Comparison of ENCODE assay signal across 13 cellular contexts in genomic region chr20:58633161-58634035, GRCh38.
"Had no signal": no experiment of that assay in that cellular context is flagged by ENCODE, and none has a peak within 500 bp of the region (broad histone marks: within the 10 kb centered on the region; RNA-seq: fewer than 3 reads in every experiment).

No MANE protein-coding gene starts in this region.

- H3K27ac ChIP-seq: thoracic aorta had no signal

- H3K36me3 ChIP-seq: thoracic aorta had no signal

- H3K36me3 Mint-ChIP-seq: natural killer cell had no signal

- FAIRE-seq: colon, islet of Langerhans had no signal

- H3K4me3 Mint-ChIP-seq: natural killer cell had no signal

- H3K9me3 ChIP-seq: mucosa of descending colon, thoracic aorta had no signal

- H3K9me3 Mint-ChIP-seq: natural killer cell had no signal

- DNase-seq: activated CD4-positive, CD25-positive, alpha-beta regulatory T cell; activated naive CD4-positive, alpha-beta T cell; amniotic stem cell; caudate nucleus; mammary epithelial cell; mucosa of descending colon; natural killer cell had no signal

- H3K4me3 ChIP-seq: mucosa of descending colon, skin epidermis, thoracic aorta had no signal

- ATAC-seq: esophagus mucosa, left lobe of liver, mucosa of descending colon, natural killer cell had no signal

- H3K4me1 Mint-ChIP-seq: natural killer cell had no signal

- H3K27ac Mint-ChIP-seq: natural killer cell had no signal
